In genomic region chr3:12585970-12586369, GRCh38 we compare ENCODE assay signal across 18 cellular contexts. TPM values are rescaled to one million over a fixed set of nuclear protein-coding genes. Genes with fewer than 3 reads are reported as not detected.
DNase-seq lines count a peak whose midpoint lies in the region; ATAC-seq and TF ChIP-seq lines count a peak whose summit lies in the region.
"Had no signal": no experiment of that assay in that cellular context is flagged by ENCODE, and none has a peak within 500 bp of the region (broad histone marks: within the 10 kb centered on the region; RNA-seq: fewer than 3 reads in every experiment).

No MANE protein-coding gene starts in this region.

- CTCF ChIA-PET in GM10248 (lab: Yijun Ruan, JAX) = no interaction called here

- intact Hi-C loops in dorsolateral prefrontal cortex (cut with DNase I) = no loop called here
- intact Hi-C loops in sciatic nerve (cut with DNase I) = no loop called here

- no peak for TF ChIP-seq CTCF in GM10248 (IDR thresholded peaks at IDR 0.05; ENCODE audit: control extremely low read depth, extremely low read depth, low read depth, missing control alignments)
- TF ChIP-seq CTCF in dorsolateral prefrontal cortex (IDR thresholded peaks at IDR 0.05 in 54 of 56, conservative IDR thresholded peaks at IDR 0.05 in 2 of 56; ENCODE audit: low read depth in 1 of 56, partially characterized antibody in 56 of 56) = no peak

- peak; percentile 48 for ATAC-seq in GM19035 (IDR thresholded peaks at IDR 0.05; ENCODE audit: unreplicated experiment)
- peak; percentile 56 for ATAC-seq in HG02870 (IDR thresholded peaks at IDR 0.05; ENCODE audit: unreplicated experiment)
- ATAC-seq in HG02884 (IDR thresholded peaks at IDR 0.05; ENCODE audit: unreplicated experiment) = no peak
- ATAC-seq in sciatic nerve = no peak
- ATAC-seq: right cardiac atrium had no signal

- DNase-seq in GM10248 (ENCODE audit: extremely low spot score) (peak; percentile 27), dorsolateral prefrontal cortex (no peak), sciatic nerve (ENCODE audit: low spot score) (no peak), cerebellar nuclear complex (lab: John Stamatoyannopoulos, UW) (no peak)
- no peak for DNase-seq in stimulated activated CD4-positive, alpha-beta T cell treated with anti-CD3 and anti-CD28 coated beads, Interleukin-2, amount 100 ng/mL, for 24 hours
- DNase-seq: activated effector memory CD4-positive, alpha-beta T cell treated with anti-CD3 and anti-CD28 coated beads, Interleukin-2, amount 50 U/mL, for 16 hours; BE2C; DND-41; kidney glomerular epithelial cell; NCI-H1436 treated with DMSO at 0.1 percent for 48 hours; NCI-H69; right cardiac atrium had no signal

- POLR2A ChIA-PET in GM10248 (lab: Yijun Ruan, JAX) = no interaction called here

- no peak overlapping the region for H3K4me3 ChIP-seq in dorsolateral prefrontal cortex
- H3K4me3 ChIP-seq: breast epithelium had no signal

- H3K27me3 ChIP-seq in dorsolateral prefrontal cortex = no peaks in the 10 kb centered on the region
- H3K27me3 ChIP-seq: BE2C, breast epithelium had no signal

- peak overlapping the region in 36 of 59 donors; percentile 4 to 83 (median 65) for H3K27ac ChIP-seq in dorsolateral prefrontal cortex
- H3K27ac ChIP-seq: breast epithelium, RWPE1 had no signal

RNA-seq across cellular contexts. Expression of gene MKRN2, which starts 29.1 kb away (rescaled TPM):
- total RNA-seq in dorsolateral prefrontal cortex (10 to 100 TPM; 24.4 to 47.5 (median 34.3) TPM), sciatic nerve (23.9 TPM)

RNA-seq across cellular contexts. Expression of gene MKRN2OS, which starts 40.7 kb away (rescaled TPM):
- total RNA-seq in dorsolateral prefrontal cortex (1 to 10 TPM in 105 of 120 experiments, under 1 TPM in 9, not detected in 6; 0.69 to 9.3 (median 2.4) TPM), sciatic nerve (not detected)
- total RNA-seq: right cardiac atrium; T-helper 2 cell treated with Interferon-gamma antibody and Interleukin-4, amounts not matched to agents 100 ng/mL and 5 ng/mL, for 36 hours had no signal

Comparison
In these comparisons a context has a peak if more than half of its experiments do, and no peak if none do; other contexts are left out.
1. ATAC-seq: peak in GM19035 (single experiment) and HG02870 (single experiment); none in HG02884 (single experiment) and sciatic nerve (single experiment).